Comparison of ENCODE assay signal across 11 cellular contexts in the genomic region with DNA sequence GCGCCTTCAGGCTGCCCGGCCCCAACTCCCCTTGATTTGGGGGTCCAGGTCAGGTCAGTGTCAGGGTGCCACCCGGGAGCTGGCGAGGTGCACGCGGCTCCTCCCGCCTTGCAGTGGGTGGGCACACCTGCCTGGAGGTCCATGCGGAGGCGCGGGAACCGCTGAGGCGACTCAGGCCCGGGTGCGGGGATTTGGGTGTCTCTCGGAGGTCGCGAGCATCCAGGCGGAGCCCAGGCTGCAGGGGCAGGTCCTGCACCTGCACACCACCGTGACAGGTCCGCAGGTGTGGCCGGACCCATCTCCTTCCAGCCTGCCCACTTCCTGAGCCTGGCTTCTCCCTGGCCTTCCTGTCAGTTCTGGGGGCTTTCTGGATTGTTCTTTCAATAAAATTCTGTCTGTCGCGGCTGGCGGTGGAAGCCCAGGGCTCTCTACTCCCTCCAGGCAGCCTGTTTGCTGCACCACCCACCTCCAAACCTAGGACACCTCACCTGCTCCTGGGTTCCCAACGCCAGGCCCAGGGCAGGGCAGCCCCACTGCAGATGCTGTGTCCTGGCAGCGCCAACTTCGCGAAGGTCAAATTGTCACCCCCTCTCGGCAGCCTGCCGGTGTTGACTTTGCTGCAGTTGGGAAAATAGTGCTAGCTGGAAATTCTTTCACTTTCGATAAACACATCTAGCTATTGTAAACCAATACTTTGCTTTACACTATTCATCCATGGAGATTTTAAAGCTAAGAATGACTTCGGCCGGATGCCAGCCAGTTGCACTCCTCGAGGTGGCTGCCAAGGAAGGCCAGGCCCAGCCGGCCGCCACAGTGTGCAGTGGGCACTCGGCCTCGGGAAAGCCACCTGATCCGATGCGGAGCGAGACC. TPM values are rescaled to one million over a fixed set of nuclear protein-coding genes. Genes with fewer than 3 reads are reported as not detected.
A peak's percentile ranks its signal among the peaks of the same experiment; 100 is the strongest.
DNase-seq lines count a peak whose midpoint lies in the region; ATAC-seq, FAIRE-seq and TF ChIP-seq lines count a peak whose summit lies in the region.
"Had no signal": no experiment of that assay in that cellular context is flagged by ENCODE, and none has a peak within 500 bp of the region (broad histone marks: within the 10 kb centered on the region; RNA-seq: fewer than 3 reads in every experiment).

No MANE protein-coding gene starts in this region.

- H3K4me1 ChIP-seq in Caco-2 (peaks cover 29% of the 10 kb centered on the region), smooth muscle cell (ENCODE audit: low read depth) (peaks cover 11% of the 10 kb centered on the region)

- no peaks in the 10 kb centered on the region for H3K36me3 Mint-ChIP-seq in Caco-2 (ENCODE audit: insufficient read depth, unreplicated experiment)

- peaks cover 6% of the 10 kb centered on the region for H3K4me1 Mint-ChIP-seq in Caco-2 (ENCODE audit: low read depth, unreplicated experiment)

- H3K27me3 Mint-ChIP-seq in Caco-2 (ENCODE audit: insufficient read depth, unreplicated experiment): peaks cover 2% of the 10 kb centered on the region

- H3K36me3 ChIP-seq in Caco-2 (ENCODE audit: control insufficient read depth, insufficient read depth, low read length): no peaks in the 10 kb centered on the region
- no peaks in the 10 kb centered on the region for H3K36me3 ChIP-seq in smooth muscle cell (ENCODE audit: low read depth)
- H3K36me3 ChIP-seq: brain microvascular endothelial cell had no signal

- peak overlapping the region; percentile 68 for H3K4me3 Mint-ChIP-seq in Caco-2 (ENCODE audit: unreplicated experiment)

- WGBS in smooth muscle cell (ENCODE audit: low lambda C conversion rate): 88% methylated on average over 41 of the region's 41 CpGs

- no peak overlapping the region for H3K9ac ChIP-seq in smooth muscle cell (ENCODE audit: low read depth)

- H2AFZ ChIP-seq in smooth muscle cell (ENCODE audit: low read depth): no peak overlapping the region

- TF ChIP-seq CTCF in Caco-2 (IDR thresholded peaks at IDR 0.05; ENCODE audit: insufficient read depth in 1 of 2, low read depth in 1 of 2, low read length in 1 of 2, severe bottlenecking in 1 of 2, unreplicated experiment in 1 of 2) (no peak), WI38 (IDR thresholded peaks at IDR 0.05; ENCODE audit: low read depth, low read length) (no peak), smooth muscle cell (IDR thresholded peaks at IDR 0.05; ENCODE audit: borderline replicate concordance, insufficient read depth, poor library complexity, severe bottlenecking) (no peak)

- no peak overlapping the region for H3K4me2 ChIP-seq in smooth muscle cell

- H3K27ac ChIP-seq in smooth muscle cell (ENCODE audit: low read depth): no peak overlapping the region
- H3K27ac ChIP-seq: brain microvascular endothelial cell had no signal

- H3K79me2 ChIP-seq in smooth muscle cell (ENCODE audit: low read depth): no peaks in the 10 kb centered on the region

- POLR2A ChIA-PET in Caco-2 (lab: Charles Lee): no interaction called here

- H3K27me3 ChIP-seq in Caco-2 (replicated peaks; ENCODE audit: control insufficient read depth, insufficient read depth, low read length) (no peaks in the 10 kb centered on the region), smooth muscle cell (ENCODE audit: low read depth) (no peaks in the 10 kb centered on the region)

- FAIRE-seq in frontal cortex (lab: Jason Lieb, UNC): no peak
- FAIRE-seq: GM19239, TTC549 had no signal

- peak overlapping the region; percentile 83 for H3K27ac Mint-ChIP-seq in Caco-2 (ENCODE audit: unreplicated experiment)

- peak in 1 of 2 experiments; percentile 33 for DNase-seq in Caco-2
- DNase-seq in frontal cortex (ENCODE audit: low spot score in 2 of 2): peak; percentile 23 to 28
- DNase-seq in posterior cingulate gyrus: peak in 6 of 10 donors; percentile 7 to 82 (median 45)
- DNase-seq in HPDE6-E6E7 (ENCODE audit: extremely low spot score): no peak
- DNase-seq in T-helper 9 cell: no peak
- no peak for DNase-seq in smooth muscle cell (lab: John Stamatoyannopoulos, UW; ENCODE audit: unreplicated experiment)
- DNase-seq: brain microvascular endothelial cell had no signal

- H3K9me3 Mint-ChIP-seq in Caco-2 (ENCODE audit: unreplicated experiment): no peaks in the 10 kb centered on the region

- no peak for ATAC-seq in GM18861 (IDR thresholded peaks at IDR 0.05; ENCODE audit: unreplicated experiment)

- H4K20me1 ChIP-seq in smooth muscle cell (ENCODE audit: low read depth): no peaks in the 10 kb centered on the region

- no peaks in the 10 kb centered on the region for H3F3A ChIP-seq in smooth muscle cell (ENCODE audit: low read depth)

- H3K9me3 ChIP-seq in Caco-2 (no peaks in the 10 kb centered on the region), smooth muscle cell (replicated peaks; ENCODE audit: low read depth) (no peaks in the 10 kb centered on the region)

- CTCF ChIA-PET in Caco-2 (lab: Charles Lee): no interaction called here

- BruUV-seq in Caco-2 (replicated peaks; lab: Mats Ljungman, UMichigan): no TSS peak

- intact Hi-C loops in Caco-2 (cut with micrococcal nuclease; ENCODE audit: unreplicated experiment): no loop called here
- intact Hi-C loops in posterior cingulate gyrus (cut with DNase I): loop anchor here (10.0 kb wide), 1 partner anchor 257 kb away; no protein-coding TSS in a partner anchor

- H3K4me3 ChIP-seq in Caco-2 (ENCODE audit: low read depth, low read length) (no peak overlapping the region), WI38 (ENCODE audit: low read depth, low read length) (peak overlapping the region; percentile 37; the same call in 1 of the 2 replicates), smooth muscle cell (no peak overlapping the region)

RNA-seq across cellular contexts. Expression of a gene that starts 35.9 kb away (rescaled TPM):
- total RNA-seq in Caco-2 (2022) (25.4 and 26.0 TPM in 2 replicates), frontal cortex (2.0 TPM), smooth muscle cell (11.7 and 16.1 TPM in 2 replicates)
- 29.6 and 30.7 TPM in 2 replicates for polyA plus RNA-seq in smooth muscle cell

RNA-seq across cellular contexts. Expression of a gene that starts 54.1 kb away (rescaled TPM):
- total RNA-seq in Caco-2 (2022): 8.7 and 9.6 TPM in 2 replicates
- total RNA-seq in frontal cortex: 2.0 TPM
- total RNA-seq in smooth muscle cell: 0.67 TPM in 1 of 2 replicates, not detected in the other
- 1.6 and 1.7 TPM in 2 replicates for polyA plus RNA-seq in smooth muscle cell

Comparison
In these comparisons a context has a peak if more than half of its experiments do, and no peak if none do; other contexts are left out.
1. DNase-seq: peak in frontal cortex (2 of 2) and posterior cingulate gyrus (6 of 10); none in HPDE6-E6E7 (single experiment), T-helper 9 cell (single experiment) and smooth muscle cell (single experiment).